In the genomic region with DNA sequence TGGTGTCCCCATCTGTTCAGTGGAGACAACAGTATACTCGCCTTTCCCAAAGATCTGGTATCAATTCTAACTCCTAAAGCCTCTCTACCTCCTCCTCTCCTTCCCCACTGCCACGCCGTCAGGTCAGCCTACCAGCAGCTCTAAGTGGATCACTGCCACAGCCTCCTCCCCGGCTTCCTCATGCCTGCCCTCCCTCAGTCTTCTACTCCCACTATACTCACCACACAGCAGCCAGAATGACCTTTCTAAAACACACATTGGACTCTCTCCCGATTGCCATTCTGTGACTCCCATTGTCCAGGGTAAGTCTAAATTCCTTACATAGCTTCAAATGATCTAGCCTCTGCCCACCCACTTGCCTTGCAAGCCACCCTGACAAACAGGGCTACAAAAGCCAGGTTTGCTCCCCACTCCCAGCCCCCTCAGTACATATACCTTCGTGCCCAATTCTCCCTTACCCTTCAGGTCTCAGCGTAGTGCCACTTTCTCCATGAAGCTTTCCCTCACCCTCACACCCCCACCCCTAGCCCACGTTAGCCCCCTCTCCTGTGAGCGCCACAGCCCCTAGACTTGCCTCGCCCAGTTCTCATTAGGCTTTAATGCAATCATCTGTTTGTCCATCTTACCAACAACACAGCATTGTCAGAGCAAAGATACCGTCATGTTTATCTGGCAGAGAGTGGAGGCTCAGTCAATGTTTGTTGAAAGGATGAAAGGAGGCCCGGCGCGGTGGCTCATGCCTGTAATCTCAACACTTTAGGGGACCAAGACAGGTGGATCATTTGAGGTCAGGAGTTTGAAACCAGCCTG, we compare ENCODE assay signal across 20 cellular contexts. TPM values are rescaled to one million over a fixed set of nuclear protein-coding genes. Genes with fewer than 3 reads are reported as not detected.
DNase-seq lines count a peak whose midpoint lies in the region; ATAC-seq and TF ChIP-seq lines count a peak whose summit lies in the region.
"Had no signal": no experiment of that assay in that cellular context is flagged by ENCODE, and none has a peak within 500 bp of the region (broad histone marks: within the 10 kb centered on the region; RNA-seq: fewer than 3 reads in every experiment).

No MANE protein-coding gene starts in this region.

- no peak overlapping the region for H3K14ac ChIP-seq in mesenchymal stem cell (ENCODE audit: low read length in 2 of 2)

- peak overlapping the region; percentile 37 for H3K27ac Mint-ChIP-seq in activated naive CD8-positive, alpha-beta T cell treated with anti-CD3 and anti-CD28 coated beads, Interleukin-2, amount 10 ng/mL, durations not matched to agents 7 days and 5 days
- H3K27ac Mint-ChIP-seq in activated naive CD8-positive, alpha-beta T cell treated with anti-CD3 and anti-CD28 coated beads for 36 hours: no peak overlapping the region
- H3K27ac Mint-ChIP-seq: activated CD4-positive, alpha-beta T cell treated with anti-CD3 and anti-CD28 coated beads, Interleukin-2, amount 10 ng/mL, durations not matched to agents 7 days and 5 days had no signal

- DNase-seq in activated naive CD8-positive, alpha-beta T cell treated with anti-CD3 and anti-CD28 coated beads, Interleukin-2, amount 10 ng/mL, durations not matched to agents 7 days and 5 days: no peak
- no peak for DNase-seq in activated naive CD8-positive, alpha-beta T cell treated with anti-CD3 and anti-CD28 coated beads for 36 hours
- peak; percentile 28 for DNase-seq in cerebellar cortex (ENCODE audit: low spot score)
- DNase-seq in mesenchymal stem cell: no peak
- peak; percentile 50 for DNase-seq in testis
- no peak for DNase-seq in coronary artery (ENCODE audit: low spot score)
- no peak for DNase-seq in DMS79 (lab: John Stamatoyannopoulos, UW)
- DNase-seq: activated CD4-positive, alpha-beta T cell treated with anti-CD3 and anti-CD28 coated beads, Interleukin-2, amount 10 ng/mL, durations not matched to agents 7 days and 5 days; activated effector memory CD4-positive, alpha-beta T cell treated with Interleukin-2 at 50 U/mL for 16 hours; COR-L47; H7; Karpas-422; left colon; NCI-H526 treated with DMSO at 0.1 percent for 48 hours; RPMI8226; small intestine; stomach; T-helper 17 cell had no signal

- no peaks in the 10 kb centered on the region for H3K9me3 Mint-ChIP-seq in activated naive CD8-positive, alpha-beta T cell treated with anti-CD3 and anti-CD28 coated beads, Interleukin-2, amount 10 ng/mL, durations not matched to agents 7 days and 5 days
- H3K9me3 Mint-ChIP-seq in activated naive CD8-positive, alpha-beta T cell treated with anti-CD3 and anti-CD28 coated beads for 36 hours: no peaks in the 10 kb centered on the region
- H3K9me3 Mint-ChIP-seq: activated CD4-positive, alpha-beta T cell treated with anti-CD3 and anti-CD28 coated beads, Interleukin-2, amount 10 ng/mL, durations not matched to agents 7 days and 5 days; brain had no signal

- H2BK15ac ChIP-seq in mesenchymal stem cell (ENCODE audit: low read depth, poor library complexity, severe bottlenecking): no peak overlapping the region

- H3K27me3 Mint-ChIP-seq in activated naive CD8-positive, alpha-beta T cell treated with anti-CD3 and anti-CD28 coated beads, Interleukin-2, amount 10 ng/mL, durations not matched to agents 7 days and 5 days: no peaks in the 10 kb centered on the region
- H3K27me3 Mint-ChIP-seq in activated naive CD8-positive, alpha-beta T cell treated with anti-CD3 and anti-CD28 coated beads for 36 hours: no peaks in the 10 kb centered on the region
- H3K27me3 Mint-ChIP-seq: activated CD4-positive, alpha-beta T cell treated with anti-CD3 and anti-CD28 coated beads, Interleukin-2, amount 10 ng/mL, durations not matched to agents 7 days and 5 days; T-helper 17 cell had no signal

- H3K36me3 Mint-ChIP-seq in activated naive CD8-positive, alpha-beta T cell treated with anti-CD3 and anti-CD28 coated beads, Interleukin-2, amount 10 ng/mL, durations not matched to agents 7 days and 5 days: peaks cover 16% of the 10 kb centered on the region
- H3K36me3 Mint-ChIP-seq in activated naive CD8-positive, alpha-beta T cell treated with anti-CD3 and anti-CD28 coated beads for 36 hours: peaks cover 10% of the 10 kb centered on the region

- no peak overlapping the region for H3K4me3 Mint-ChIP-seq in activated naive CD8-positive, alpha-beta T cell treated with anti-CD3 and anti-CD28 coated beads, Interleukin-2, amount 10 ng/mL, durations not matched to agents 7 days and 5 days
- H3K4me3 Mint-ChIP-seq in activated naive CD8-positive, alpha-beta T cell treated with anti-CD3 and anti-CD28 coated beads for 36 hours: no peak overlapping the region
- H3K4me3 Mint-ChIP-seq: activated CD4-positive, alpha-beta T cell treated with anti-CD3 and anti-CD28 coated beads, Interleukin-2, amount 10 ng/mL, durations not matched to agents 7 days and 5 days; brain; T-helper 17 cell had no signal

- 89% methylated on average over 14 of the region's 14 CpGs for WGBS in mesenchymal stem cell
- 69 to 77% methylated on average over 14 of the region's 14 CpGs for whole genome bisulfite sequencing in testis, 2 donors

- no peak overlapping the region for H2BK5ac ChIP-seq in mesenchymal stem cell (ENCODE audit: low read depth, low read length, poor library complexity, severe bottlenecking)

- no peak overlapping the region for H2BK12ac ChIP-seq in mesenchymal stem cell (ENCODE audit: low read length in 2 of 2)

- H3K27ac ChIP-seq in mesenchymal stem cell (ENCODE audit: low read length, poor library complexity, severe bottlenecking): no peak overlapping the region
- H3K27ac ChIP-seq in testis: no peak overlapping the region
- no peak overlapping the region for H3K27ac ChIP-seq in coronary artery
- H3K27ac ChIP-seq: stomach had no signal

- ATAC-seq in activated naive CD8-positive, alpha-beta T cell treated with anti-CD3 and anti-CD28 coated beads, Interleukin-2, amount 10 ng/mL, durations not matched to agents 7 days and 5 days (ENCODE audit: low read depth): no peak
- no peak for ATAC-seq in GM21360 (IDR thresholded peaks at IDR 0.05; ENCODE audit: unreplicated experiment)
- ATAC-seq: left colon, T-helper 17 cell had no signal

- no peak overlapping the region for H3K9ac ChIP-seq in mesenchymal stem cell (ENCODE audit: low read length)

- no peak overlapping the region for H3K4ac ChIP-seq in mesenchymal stem cell (ENCODE audit: low read depth in 1 of 2, low read length in 2 of 2)

- H3K18ac ChIP-seq in mesenchymal stem cell (ENCODE audit: low read depth in 1 of 2, low read length in 2 of 2): no peak overlapping the region

- H3K4me3 ChIP-seq in mesenchymal stem cell (ENCODE audit: insufficient read depth in 1 of 2, low read depth in 1 of 2, low read length in 2 of 2) (no peak overlapping the region), testis (no peak overlapping the region), coronary artery (no peak overlapping the region)
- H3K4me3 ChIP-seq: stomach had no signal

- TF ChIP-seq CTCF in testis (IDR thresholded peaks at IDR 0.05) (no peak), coronary artery (IDR thresholded peaks at IDR 0.05) (no peak)

- no peak overlapping the region for H3K4me2 ChIP-seq in mesenchymal stem cell (ENCODE audit: low read length, poor library complexity, severe bottlenecking)

- peaks cover 4% of the 10 kb centered on the region for H3K4me1 ChIP-seq in mesenchymal stem cell (ENCODE audit: control insufficient read depth, insufficient read depth, low read depth, low read length)
- peaks cover 11% of the 10 kb centered on the region for H3K4me1 ChIP-seq in testis

- H2BK120ac ChIP-seq in mesenchymal stem cell (ENCODE audit: low read depth, low read length): no peak overlapping the region

- intact Hi-C loops in testis (cut with DNase I; ENCODE audit: low total_unique reads): no loop called here

- H3K36me3 ChIP-seq in mesenchymal stem cell (ENCODE audit: control insufficient read depth in 1 of 2, insufficient read depth in 2 of 2, low read depth in 1 of 2, low read length in 2 of 2) (peaks cover 25 to 41% of the 10 kb centered on the region in 2 experiments), testis (ENCODE audit: low read depth, missing control alignments) (no peaks in the 10 kb centered on the region)

- peaks cover 28% of the 10 kb centered on the region for H3K4me1 Mint-ChIP-seq in activated naive CD8-positive, alpha-beta T cell treated with anti-CD3 and anti-CD28 coated beads, Interleukin-2, amount 10 ng/mL, durations not matched to agents 7 days and 5 days
- H3K4me1 Mint-ChIP-seq in activated naive CD8-positive, alpha-beta T cell treated with anti-CD3 and anti-CD28 coated beads for 36 hours: peaks cover 6% of the 10 kb centered on the region

- peak overlapping the region; percentile 32 for H2AFZ ChIP-seq in mesenchymal stem cell (ENCODE audit: low read depth, low read length)

- no peak overlapping the region for H2AK5ac ChIP-seq in mesenchymal stem cell (ENCODE audit: low read length, severe bottlenecking)

- POLR2A ChIA-PET in activated naive CD8-positive, alpha-beta T cell treated with anti-CD3 and anti-CD28 coated beads, Interleukin-2, amount 10 ng/mL, durations not matched to agents 7 days and 5 days (lab: Charles Lee): interaction anchor here (1.1 to 3.2 kb wide), 4 partner anchors 18 to 59 kb away, joined by 3 to 11 read pairs (median 4); a partner anchor contains a TSS

- H3K23ac ChIP-seq in mesenchymal stem cell (ENCODE audit: low read length in 2 of 2): no peak overlapping the region

- H3K27me3 ChIP-seq in mesenchymal stem cell (ENCODE audit: control insufficient read depth in 1 of 2, insufficient read depth in 1 of 2, low read length in 2 of 2) (no peaks in the 10 kb centered on the region), testis (no peaks in the 10 kb centered on the region)
- H3K27me3 ChIP-seq: stomach had no signal

- TF ChIP-seq POLR2A in testis (IDR thresholded peaks at IDR 0.05): no peak

- H3K79me1 ChIP-seq in mesenchymal stem cell (replicated peaks; ENCODE audit: low read length, poor library complexity, severe bottlenecking): no peaks in the 10 kb centered on the region

- H3K9me3 ChIP-seq in mesenchymal stem cell (ENCODE audit: control insufficient read depth, low read length): no peaks in the 10 kb centered on the region
- H3K9me3 ChIP-seq in testis: no peaks in the 10 kb centered on the region
- H3K9me3 ChIP-seq: stomach had no signal

- no peak overlapping the region for H4K8ac ChIP-seq in mesenchymal stem cell (ENCODE audit: low read length)

- H4K91ac ChIP-seq in mesenchymal stem cell (ENCODE audit: low read length): no peak overlapping the region

RNA-seq across cellular contexts. Expression of a gene that starts 9.5 kb away (rescaled TPM):
- 10 to 100 TPM; 15.2 to 15.8 TPM for total RNA-seq in activated naive CD8-positive, alpha-beta T cell treated with anti-CD3 and anti-CD28 coated beads, Interleukin-2, amount 10 ng/mL, durations not matched to agents 7 days and 5 days
- 10 to 100 TPM; 48.8 to 51.4 TPM for total RNA-seq in activated naive CD8-positive, alpha-beta T cell treated with anti-CD3 and anti-CD28 coated beads for 36 hours
- 0.94 TPM for polyA plus RNA-seq in mesenchymal stem cell (2013, experiment 1 of 2)
- polyA plus RNA-seq in mesenchymal stem cell (2013, experiment 2 of 2): 1.1 TPM
- 100 to 1,000 TPM; 217 to 220 TPM for total RNA-seq in testis
- polyA plus RNA-seq in testis (ENCODE audit: insufficient read depth, low read depth, low replicate concordance): 80.7 TPM

RNA-seq across cellular contexts. Expression of a gene that starts 17.7 kb away (rescaled TPM):
- 10 to 100 TPM; 55.3 to 63.2 TPM for total RNA-seq in activated naive CD8-positive, alpha-beta T cell treated with anti-CD3 and anti-CD28 coated beads, Interleukin-2, amount 10 ng/mL, durations not matched to agents 7 days and 5 days
- 10 to 100 TPM; 56.6 to 56.8 TPM for total RNA-seq in activated naive CD8-positive, alpha-beta T cell treated with anti-CD3 and anti-CD28 coated beads for 36 hours
- polyA plus RNA-seq in mesenchymal stem cell (2013, experiment 1 of 2): 26.3 TPM
- 25.3 TPM for polyA plus RNA-seq in mesenchymal stem cell (2013, experiment 2 of 2)
- total RNA-seq in testis: 10 to 100 TPM; 61.9 to 70.6 TPM
- polyA plus RNA-seq in testis (ENCODE audit: insufficient read depth, low read depth, low replicate concordance): 104 TPM

Comparison
In these comparisons a context has a peak if more than half of its experiments do, and no peak if none do; other contexts are left out.
1. DNase-seq: peak in cerebellar cortex (single experiment) and testis (single experiment); none in activated naive CD8-positive, alpha-beta T cell treated with anti-CD3 and anti-CD28 coated beads, Interleukin-2, amount 10 ng/mL, durations not matched to agents 7 days and 5 days (single experiment), activated naive CD8-positive, alpha-beta T cell treated with anti-CD3 and anti-CD28 coated beads for 36 hours (single experiment), mesenchymal stem cell (single experiment), coronary artery (single experiment) and DMS79 (single experiment).
2. RNA of a gene that starts 9.5 kb away (total RNA-seq): 217 to 220 TPM in testis; 48.8 to 51.4 TPM in activated naive CD8-positive, alpha-beta T cell treated with anti-CD3 and anti-CD28 coated beads for 36 hours and 15.2 to 15.8 TPM in activated naive CD8-positive, alpha-beta T cell treated with anti-CD3 and anti-CD28 coated beads, Interleukin-2, amount 10 ng/mL, durations not matched to agents 7 days and 5 days; every median in the first group is over 4 times any median in the second.